27 cellular contexts compared by ENCODE assay signal in the genomic region with DNA sequence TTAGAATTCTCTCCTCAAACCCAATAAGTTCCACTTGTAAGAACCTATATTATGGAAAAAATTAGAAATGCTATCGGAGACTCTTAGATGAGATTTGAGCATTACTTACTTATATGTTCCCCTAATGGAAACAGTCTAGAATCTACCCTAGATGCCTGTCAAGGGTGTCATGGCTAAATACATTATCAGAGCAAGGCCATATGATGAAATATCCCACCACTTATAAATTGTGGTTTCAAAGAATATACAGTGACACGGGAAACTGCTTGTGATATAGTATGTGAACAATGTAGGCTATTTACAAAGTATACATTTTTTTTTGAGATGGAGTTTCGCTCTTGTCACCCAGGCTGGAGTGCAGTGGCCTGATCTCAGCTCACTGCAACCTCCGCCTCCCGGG.
"Had no signal": no experiment of that assay in that cellular context is flagged by ENCODE, and none has a peak within 500 bp of the region (broad histone marks: within the 10 kb centered on the region; RNA-seq: fewer than 3 reads in every experiment).

No MANE protein-coding gene starts in this region.

- H3K4me3 ChIP-seq: left lung, lower lobe of right lung, mucosa of descending colon, ovary, prostate gland, skin epidermis, stomach, testis, thyroid gland, transverse colon, upper lobe of left lung, vagina had no signal

- H3K27ac ChIP-seq: left lung, lower lobe of right lung, ovary, prostate gland, skin epidermis, stomach, testis, thyroid gland, transverse colon, upper lobe of left lung, vagina had no signal

- H3K9me3 ChIP-seq: left lung, lower lobe of right lung, mucosa of descending colon, ovary, prostate gland, stomach, testis, thyroid gland, transverse colon, upper lobe of left lung, vagina had no signal

- ATAC-seq: left colon; left lung; lower lobe of right lung; mucosa of descending colon; naive thymus-derived CD4-positive, alpha-beta T cell; natural killer cell treated with Interleukin-12 subunit alpha and Interleukin-12 subunit beta and Interleukin-15 and Interleukin-18, amount 100 ng/mL, for 72 hours; right cardiac atrium; sciatic nerve; stimulated activated naive B cell treated with anti-CD40 and anti-IgM and Interleukin-4, amounts not matched to agents 10 μg/mL and 1 μg/mL and 100 μg/mL, for 72 hours; stimulated activated naive CD8-positive, alpha-beta T cell treated with anti-CD3 and anti-CD28 coated beads, Interleukin-15, Interleukin-2, amounts not matched to agents 100 U/mL and 50 U/mL, for 24 hours had no signal

- H3K27me3 ChIP-seq: left lung, ovary, stomach, testis, thyroid gland, transverse colon, upper lobe of left lung, vagina had no signal

- DNase-seq: hippocampal formation; kidney; left colon; left lung; lower lobe of right lung; midbrain; mucosa of descending colon; naive thymus-derived CD4-positive, alpha-beta T cell; ovary; retina; right cardiac atrium; stimulated activated CD4-positive, alpha-beta T cell treated with anti-CD3 and anti-CD28 coated beads, Interleukin-12 subunit alpha, Interleukin-12 subunit beta, amount 100 ng/mL, for 4 hours; stimulated activated CD4-positive, alpha-beta T cell treated with anti-CD3 and anti-CD28 coated beads, Interleukin-15, amount 100 ng/mL, for 24 hours; stimulated activated CD4-positive, alpha-beta T cell treated with anti-CD3 and anti-CD28 coated beads, Interleukin-2, amount 100 ng/mL, for 24 hours; stimulated activated CD4-positive, alpha-beta T cell treated with anti-CD3 and anti-CD28 coated beads, Interleukin-4, amount 100 ng/mL, for 1 hour; stimulated activated naive B cell treated with anti-CD40 and anti-IgM and Interleukin-4, amounts not matched to agents 10 μg/mL and 1 μg/mL and 100 μg/mL, for 72 hours; stimulated activated naive CD8-positive, alpha-beta T cell treated with anti-CD3 and anti-CD28 coated beads, Interleukin-15, Interleukin-2, amounts not matched to agents 100 U/mL and 50 U/mL, for 24 hours; stomach; testis; thyroid gland; transverse colon; upper lobe of left lung had no signal

- H3K36me3 ChIP-seq: left lung, lower lobe of right lung, ovary, prostate gland, stomach, thyroid gland, transverse colon, upper lobe of left lung, vagina had no signal

- H3K4me1 ChIP-seq: left lung, prostate gland, stomach, thyroid gland, transverse colon, upper lobe of left lung, vagina had no signal
